ENCODE assay signal across 2 cellular contexts in the genomic region with DNA sequence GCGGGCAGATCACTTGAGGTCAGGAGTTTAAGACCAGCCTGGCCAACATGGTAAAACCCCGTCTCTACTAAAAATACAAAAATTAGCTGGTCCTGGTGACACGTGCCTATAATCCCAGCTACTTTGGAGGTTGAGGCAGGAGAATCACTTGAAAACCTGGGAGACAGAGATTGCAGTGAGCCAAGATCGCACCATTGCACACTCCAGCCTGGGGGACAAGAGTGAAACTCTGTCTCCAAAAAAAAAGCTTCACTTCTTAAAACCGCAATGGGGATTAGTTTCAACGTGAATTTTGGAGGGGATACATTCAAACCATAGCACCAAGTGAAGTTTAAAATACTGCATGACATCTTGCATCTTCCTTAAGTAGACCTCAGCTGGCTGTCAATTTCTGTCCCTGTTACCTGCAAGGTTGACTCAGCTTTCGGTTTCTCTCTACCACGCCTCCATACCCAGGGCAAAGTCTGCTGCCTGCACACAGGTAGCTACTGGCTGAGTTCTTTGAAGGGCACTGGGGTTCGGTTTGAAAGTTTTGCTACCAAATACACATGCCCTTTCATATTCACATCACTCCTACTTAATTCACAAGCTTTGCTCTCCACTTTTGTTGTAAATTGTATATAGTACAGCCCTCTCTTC.
TF ChIP-seq lines count a peak whose summit lies in the region.

No MANE protein-coding gene starts in this region.

TF ChIP-seq in GM23338, 12 proteins besides CTCF, POLR2A, EP300 and RAD21 (continued from another document and continues in another):
- TF ChIP-seq, protein P1, sequence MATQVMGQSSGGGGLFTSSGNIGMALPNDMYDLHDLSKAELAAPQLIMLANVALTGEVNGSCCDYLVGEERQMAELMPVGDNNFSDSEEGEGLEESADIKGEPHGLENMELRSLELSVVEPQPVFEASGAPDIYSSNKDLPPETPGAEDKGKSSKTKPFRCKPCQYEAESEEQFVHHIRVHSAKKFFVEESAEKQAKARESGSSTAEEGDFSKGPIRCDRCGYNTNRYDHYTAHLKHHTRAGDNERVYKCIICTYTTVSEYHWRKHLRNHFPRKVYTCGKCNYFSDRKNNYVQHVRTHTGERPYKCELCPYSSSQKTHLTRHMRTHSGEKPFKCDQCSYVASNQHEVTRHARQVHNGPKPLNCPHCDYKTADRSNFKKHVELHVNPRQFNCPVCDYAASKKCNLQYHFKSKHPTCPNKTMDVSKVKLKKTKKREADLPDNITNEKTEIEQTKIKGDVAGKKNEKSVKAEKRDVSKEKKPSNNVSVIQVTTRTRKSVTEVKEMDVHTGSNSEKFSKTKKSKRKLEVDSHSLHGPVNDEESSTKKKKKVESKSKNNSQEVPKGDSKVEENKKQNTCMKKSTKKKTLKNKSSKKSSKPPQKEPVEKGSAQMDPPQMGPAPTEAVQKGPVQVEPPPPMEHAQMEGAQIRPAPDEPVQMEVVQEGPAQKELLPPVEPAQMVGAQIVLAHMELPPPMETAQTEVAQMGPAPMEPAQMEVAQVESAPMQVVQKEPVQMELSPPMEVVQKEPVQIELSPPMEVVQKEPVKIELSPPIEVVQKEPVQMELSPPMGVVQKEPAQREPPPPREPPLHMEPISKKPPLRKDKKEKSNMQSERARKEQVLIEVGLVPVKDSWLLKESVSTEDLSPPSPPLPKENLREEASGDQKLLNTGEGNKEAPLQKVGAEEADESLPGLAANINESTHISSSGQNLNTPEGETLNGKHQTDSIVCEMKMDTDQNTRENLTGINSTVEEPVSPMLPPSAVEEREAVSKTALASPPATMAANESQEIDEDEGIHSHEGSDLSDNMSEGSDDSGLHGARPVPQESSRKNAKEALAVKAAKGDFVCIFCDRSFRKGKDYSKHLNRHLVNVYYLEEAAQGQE (IDR thresholded peaks at IDR 0.05; ENCODE audit: unreplicated experiment), result no peak
- TF ChIP-seq POLR2AphosphoS5 (IDR thresholded peaks at IDR 0.05; ENCODE audit: low read depth), result no peak
- no peak for TF ChIP-seq EZH2 (IDR thresholded peaks at IDR 0.05; ENCODE audit: low read depth, unreplicated experiment)
- no peak for TF ChIP-seq STAT1 (IDR thresholded peaks at IDR 0.05; ENCODE audit: unreplicated experiment)
- no peak for TF ChIP-seq ZNF331 (CRISPR knock-in tag; IDR thresholded peaks at IDR 0.05; ENCODE audit: low read depth)
- TF ChIP-seq, protein P2, sequence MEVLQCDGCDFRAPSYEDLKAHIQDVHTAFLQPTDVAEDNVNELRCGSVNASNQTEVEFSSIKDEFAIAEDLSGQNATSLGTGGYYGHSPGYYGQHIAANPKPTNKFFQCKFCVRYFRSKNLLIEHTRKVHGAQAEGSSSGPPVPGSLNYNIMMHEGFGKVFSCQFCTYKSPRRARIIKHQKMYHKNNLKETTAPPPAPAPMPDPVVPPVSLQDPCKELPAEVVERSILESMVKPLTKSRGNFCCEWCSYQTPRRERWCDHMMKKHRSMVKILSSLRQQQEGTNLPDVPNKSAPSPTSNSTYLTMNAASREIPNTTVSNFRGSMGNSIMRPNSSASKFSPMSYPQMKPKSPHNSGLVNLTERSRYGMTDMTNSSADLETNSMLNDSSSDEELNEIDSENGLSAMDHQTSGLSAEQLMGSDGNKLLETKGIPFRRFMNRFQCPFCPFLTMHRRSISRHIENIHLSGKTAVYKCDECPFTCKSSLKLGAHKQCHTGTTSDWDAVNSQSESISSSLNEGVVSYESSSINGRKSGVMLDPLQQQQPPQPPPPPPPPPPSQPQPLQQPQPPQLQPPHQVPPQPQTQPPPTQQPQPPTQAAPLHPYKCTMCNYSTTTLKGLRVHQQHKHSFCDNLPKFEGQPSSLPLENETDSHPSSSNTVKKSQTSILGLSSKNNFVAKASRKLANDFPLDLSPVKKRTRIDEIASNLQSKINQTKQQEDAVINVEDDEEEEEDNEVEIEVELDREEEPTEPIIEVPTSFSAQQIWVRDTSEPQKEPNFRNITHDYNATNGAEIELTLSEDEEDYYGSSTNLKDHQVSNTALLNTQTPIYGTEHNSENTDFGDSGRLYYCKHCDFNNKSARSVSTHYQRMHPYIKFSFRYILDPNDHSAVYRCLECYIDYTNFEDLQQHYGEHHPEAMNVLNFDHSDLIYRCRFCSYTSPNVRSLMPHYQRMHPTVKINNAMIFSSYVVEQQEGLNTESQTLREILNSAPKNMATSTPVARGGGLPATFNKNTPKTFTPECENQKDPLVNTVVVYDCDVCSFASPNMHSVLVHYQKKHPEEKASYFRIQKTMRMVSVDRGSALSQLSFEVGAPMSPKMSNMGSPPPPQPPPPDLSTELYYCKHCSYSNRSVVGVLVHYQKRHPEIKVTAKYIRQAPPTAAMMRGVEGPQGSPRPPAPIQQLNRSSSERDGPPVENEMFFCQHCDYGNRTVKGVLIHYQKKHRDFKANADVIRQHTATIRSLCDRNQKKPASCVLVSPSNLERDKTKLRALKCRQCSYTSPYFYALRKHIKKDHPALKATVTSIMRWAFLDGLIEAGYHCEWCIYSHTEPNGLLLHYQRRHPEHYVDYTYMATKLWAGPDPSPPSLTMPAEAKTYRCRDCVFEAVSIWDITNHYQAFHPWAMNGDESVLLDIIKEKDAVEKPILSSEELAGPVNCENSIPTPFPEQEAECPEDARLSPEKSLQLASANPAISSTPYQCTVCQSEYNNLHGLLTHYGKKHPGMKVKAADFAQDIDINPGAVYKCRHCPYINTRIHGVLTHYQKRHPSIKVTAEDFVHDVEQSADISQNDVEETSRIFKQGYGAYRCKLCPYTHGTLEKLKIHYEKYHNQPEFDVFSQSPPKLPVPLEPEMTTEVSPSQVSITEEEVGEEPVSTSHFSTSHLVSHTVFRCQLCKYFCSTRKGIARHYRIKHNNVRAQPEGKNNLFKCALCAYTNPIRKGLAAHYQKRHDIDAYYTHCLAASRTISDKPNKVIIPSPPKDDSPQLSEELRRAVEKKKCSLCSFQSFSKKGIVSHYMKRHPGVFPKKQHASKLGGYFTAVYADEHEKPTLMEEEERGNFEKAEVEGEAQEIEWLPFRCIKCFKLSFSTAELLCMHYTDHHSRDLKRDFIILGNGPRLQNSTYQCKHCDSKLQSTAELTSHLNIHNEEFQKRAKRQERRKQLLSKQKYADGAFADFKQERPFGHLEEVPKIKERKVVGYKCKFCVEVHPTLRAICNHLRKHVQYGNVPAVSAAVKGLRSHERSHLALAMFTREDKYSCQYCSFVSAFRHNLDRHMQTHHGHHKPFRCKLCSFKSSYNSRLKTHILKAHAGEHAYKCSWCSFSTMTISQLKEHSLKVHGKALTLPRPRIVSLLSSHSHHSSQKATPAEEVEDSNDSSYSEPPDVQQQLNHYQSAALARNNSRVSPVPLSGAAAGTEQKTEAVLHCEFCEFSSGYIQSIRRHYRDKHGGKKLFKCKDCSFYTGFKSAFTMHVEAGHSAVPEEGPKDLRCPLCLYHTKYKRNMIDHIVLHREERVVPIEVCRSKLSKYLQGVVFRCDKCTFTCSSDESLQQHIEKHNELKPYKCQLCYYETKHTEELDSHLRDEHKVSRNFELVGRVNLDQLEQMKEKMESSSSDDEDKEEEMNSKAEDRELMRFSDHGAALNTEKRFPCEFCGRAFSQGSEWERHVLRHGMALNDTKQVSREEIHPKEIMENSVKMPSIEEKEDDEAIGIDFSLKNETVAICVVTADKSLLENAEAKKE (CRISPR knock-in tag; IDR thresholded peaks at IDR 0.05), result no peak
- no peak for TF ChIP-seq ZNF114 (CRISPR knock-in tag; IDR thresholded peaks at IDR 0.05)
- TF ChIP-seq, protein P3, sequence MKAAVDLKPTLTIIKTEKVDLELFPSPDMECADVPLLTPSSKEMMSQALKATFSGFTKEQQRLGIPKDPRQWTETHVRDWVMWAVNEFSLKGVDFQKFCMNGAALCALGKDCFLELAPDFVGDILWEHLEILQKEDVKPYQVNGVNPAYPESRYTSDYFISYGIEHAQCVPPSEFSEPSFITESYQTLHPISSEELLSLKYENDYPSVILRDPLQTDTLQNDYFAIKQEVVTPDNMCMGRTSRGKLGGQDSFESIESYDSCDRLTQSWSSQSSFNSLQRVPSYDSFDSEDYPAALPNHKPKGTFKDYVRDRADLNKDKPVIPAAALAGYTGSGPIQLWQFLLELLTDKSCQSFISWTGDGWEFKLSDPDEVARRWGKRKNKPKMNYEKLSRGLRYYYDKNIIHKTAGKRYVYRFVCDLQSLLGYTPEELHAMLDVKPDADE (IDR thresholded peaks at IDR 0.05), result no peak

TF ChIP-seq in IMR-90, 13 proteins besides CTCF, POLR2A, EP300 and RAD21 (continued from another document):
- TF ChIP-seq CEBPB (IDR thresholded peaks at IDR 0.05; ENCODE audit: low read depth, low read length), result no peak
- no peak for TF ChIP-seq RFX5 (IDR thresholded peaks at IDR 0.05; ENCODE audit: low read depth, low read length)
- TF ChIP-seq, protein P4, sequence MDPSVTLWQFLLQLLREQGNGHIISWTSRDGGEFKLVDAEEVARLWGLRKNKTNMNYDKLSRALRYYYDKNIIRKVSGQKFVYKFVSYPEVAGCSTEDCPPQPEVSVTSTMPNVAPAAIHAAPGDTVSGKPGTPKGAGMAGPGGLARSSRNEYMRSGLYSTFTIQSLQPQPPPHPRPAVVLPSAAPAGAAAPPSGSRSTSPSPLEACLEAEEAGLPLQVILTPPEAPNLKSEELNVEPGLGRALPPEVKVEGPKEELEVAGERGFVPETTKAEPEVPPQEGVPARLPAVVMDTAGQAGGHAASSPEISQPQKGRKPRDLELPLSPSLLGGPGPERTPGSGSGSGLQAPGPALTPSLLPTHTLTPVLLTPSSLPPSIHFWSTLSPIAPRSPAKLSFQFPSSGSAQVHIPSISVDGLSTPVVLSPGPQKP (IDR thresholded peaks at IDR 0.05; ENCODE audit: borderline replicate concordance, low read depth, low read length), result no peak
- TF ChIP-seq MXI1 (IDR thresholded peaks at IDR 0.05; ENCODE audit: borderline replicate concordance, low read depth, low read length), result no peak
